10 cellular contexts compared by ENCODE assay signal in genomic region chr12:42235426-42235825, GRCh38. TPM values are rescaled to one million over a fixed set of nuclear protein-coding genes. Genes with fewer than 3 reads are reported as not detected.
DNase-seq lines count a peak whose midpoint lies in the region; ATAC-seq and TF ChIP-seq lines count a peak whose summit lies in the region.
"Had no signal": no experiment of that assay in that cellular context is flagged by ENCODE, and none has a peak within 500 bp of the region (broad histone marks: within the 10 kb centered on the region; RNA-seq: fewer than 3 reads in every experiment).

No MANE protein-coding gene starts in this region.

- no peak for TF ChIP-seq CTCF in activated CD8-positive, alpha-beta T cell treated with anti-CD3 and anti-CD28 coated beads for 36 hours (IDR thresholded peaks at IDR 0.05)
- TF ChIP-seq CTCF in chondrocyte (IDR thresholded peaks at IDR 0.05) (no peak), mesothelial cell of epicardium (IDR thresholded peaks at IDR 0.05; ENCODE audit: unreplicated experiment) (no peak), tibial nerve (IDR thresholded peaks at IDR 0.05) (no peak), GM13977 (IDR thresholded peaks at IDR 0.05; ENCODE audit: extremely low read depth, insufficient read depth, missing control alignments) (no peak)

- H3K27ac ChIP-seq in tibial nerve: peak overlapping the region; percentile 23 to 95 (median 75)

- H3K36me3 Mint-ChIP-seq in activated CD8-positive, alpha-beta T cell treated with anti-CD3 and anti-CD28 coated beads for 36 hours (ENCODE audit: low read depth): peaks cover 27% of the 10 kb centered on the region
- peaks cover 30% of the 10 kb centered on the region for H3K36me3 Mint-ChIP-seq in activated CD8-positive, alpha-beta T cell treated with anti-CD3 and anti-CD28 coated beads, Interleukin-2, amount 10 ng/mL, durations not matched to agents 7 days and 5 days (ENCODE audit: low read depth)
- H3K36me3 Mint-ChIP-seq in chondrocyte (ENCODE audit: low read depth) (peaks cover 1% of the 10 kb centered on the region), mesothelial cell of epicardium (peaks cover 11% of the 10 kb centered on the region)

- no peaks in the 10 kb centered on the region for H3K36me3 ChIP-seq in tibial nerve
- H3K36me3 ChIP-seq: left lung had no signal

- POLR2A ChIA-PET in activated CD8-positive, alpha-beta T cell treated with anti-CD3 and anti-CD28 coated beads for 36 hours (lab: Charles Lee): interaction anchor here (1.2 to 1.3 kb wide), 2 partner anchors 16 to 90 kb away, joined by 3 to 4 read pairs; partner anchors contain the start of genes PPHLN1 and ZCRB1
- POLR2A ChIA-PET in activated CD8-positive, alpha-beta T cell treated with anti-CD3 and anti-CD28 coated beads, Interleukin-2, amount 10 ng/mL, durations not matched to agents 7 days and 5 days (lab: Charles Lee): interaction anchor here (0.6 kb wide), 1 partner anchor 105 kb away, joined by 3 read pairs; no protein-coding TSS in a partner anchor

- no peaks in the 10 kb centered on the region for H3K27me3 ChIP-seq in tibial nerve
- H3K27me3 ChIP-seq: left lung had no signal

- no peak for TF ChIP-seq EP300 in tibial nerve (IDR thresholded peaks at IDR 0.05)

- intact Hi-C loops in activated CD8-positive, alpha-beta T cell treated with anti-CD3 and anti-CD28 coated beads for 36 hours (cut with micrococcal nuclease): loop anchor here (5.0 kb wide), 2 partner anchors 92 to 93 kb away; partner anchors contain the start of genes GXYLT1, PPHLN1 and ZCRB1

- no peaks in the 10 kb centered on the region for H3K9me3 Mint-ChIP-seq in activated CD8-positive, alpha-beta T cell treated with anti-CD3 and anti-CD28 coated beads for 36 hours
- H3K9me3 Mint-ChIP-seq in activated CD8-positive, alpha-beta T cell treated with anti-CD3 and anti-CD28 coated beads, Interleukin-2, amount 10 ng/mL, durations not matched to agents 7 days and 5 days (ENCODE audit: insufficient read depth): no peaks in the 10 kb centered on the region
- no peaks in the 10 kb centered on the region for H3K9me3 Mint-ChIP-seq in chondrocyte (ENCODE audit: low read depth)
- no peaks in the 10 kb centered on the region for H3K9me3 Mint-ChIP-seq in mesothelial cell of epicardium

- H3K27me3 Mint-ChIP-seq in activated CD8-positive, alpha-beta T cell treated with anti-CD3 and anti-CD28 coated beads for 36 hours: no peaks in the 10 kb centered on the region
- no peaks in the 10 kb centered on the region for H3K27me3 Mint-ChIP-seq in activated CD8-positive, alpha-beta T cell treated with anti-CD3 and anti-CD28 coated beads, Interleukin-2, amount 10 ng/mL, durations not matched to agents 7 days and 5 days (ENCODE audit: low read depth)
- H3K27me3 Mint-ChIP-seq in chondrocyte (ENCODE audit: low read depth) (no peaks in the 10 kb centered on the region), mesothelial cell of epicardium (ENCODE audit: low read depth) (no peaks in the 10 kb centered on the region)

- no peak for ATAC-seq in activated CD8-positive, alpha-beta T cell treated with anti-CD3 and anti-CD28 coated beads for 36 hours
- no peak for ATAC-seq in activated CD8-positive, alpha-beta T cell treated with anti-CD3 and anti-CD28 coated beads, Interleukin-2, amount 10 ng/mL, durations not matched to agents 7 days and 5 days
- no peak for ATAC-seq in GM21737 (IDR thresholded peaks at IDR 0.05; ENCODE audit: unreplicated experiment)
- ATAC-seq: HCT116, left lung had no signal

- peak overlapping the region; percentile 45 for H3K4me3 Mint-ChIP-seq in activated CD8-positive, alpha-beta T cell treated with anti-CD3 and anti-CD28 coated beads for 36 hours
- H3K4me3 Mint-ChIP-seq in activated CD8-positive, alpha-beta T cell treated with anti-CD3 and anti-CD28 coated beads, Interleukin-2, amount 10 ng/mL, durations not matched to agents 7 days and 5 days: no peak overlapping the region
- H3K4me3 Mint-ChIP-seq in chondrocyte (ENCODE audit: unreplicated experiment) (peak overlapping the region; percentile 65), mesothelial cell of epicardium (peak overlapping the region; percentile 62)

- 0 to 3% methylated on average over 1 of the region's 1 CpG for WGBS in tibial nerve, 2 donors

- CTCF ChIA-PET in activated CD8-positive, alpha-beta T cell treated with anti-CD3 and anti-CD28 coated beads for 36 hours (lab: Charles Lee): interaction anchor here (1.0 kb wide), 1 partner anchor 110 kb away, joined by 3 read pairs; no protein-coding TSS in a partner anchor
- CTCF ChIA-PET in activated CD8-positive, alpha-beta T cell treated with anti-CD3 and anti-CD28 coated beads, Interleukin-2, amount 10 ng/mL, durations not matched to agents 7 days and 5 days (lab: Charles Lee): interaction anchor here (1.2 kb wide), 1 partner anchor 128 kb away, joined by 3 read pairs; no protein-coding TSS in a partner anchor

- peak overlapping the region; percentile 40 for H3K27ac Mint-ChIP-seq in activated CD8-positive, alpha-beta T cell treated with anti-CD3 and anti-CD28 coated beads for 36 hours
- H3K27ac Mint-ChIP-seq in activated CD8-positive, alpha-beta T cell treated with anti-CD3 and anti-CD28 coated beads, Interleukin-2, amount 10 ng/mL, durations not matched to agents 7 days and 5 days: no peak overlapping the region
- H3K27ac Mint-ChIP-seq in chondrocyte (ENCODE audit: unreplicated experiment): peak overlapping the region; percentile 88
- H3K27ac Mint-ChIP-seq in mesothelial cell of epicardium: peak overlapping the region; percentile 11

- TF ChIP-seq POLR2A in tibial nerve (IDR thresholded peaks at IDR 0.05): no peak

- H3K9me3 ChIP-seq in tibial nerve: no peaks in the 10 kb centered on the region
- H3K9me3 ChIP-seq: left lung had no signal

- peak overlapping the region in 1 of 4 donors; percentile 11 for H3K4me3 ChIP-seq in tibial nerve
- H3K4me3 ChIP-seq: left lung had no signal

- peaks cover 52% of the 10 kb centered on the region for H3K4me1 Mint-ChIP-seq in activated CD8-positive, alpha-beta T cell treated with anti-CD3 and anti-CD28 coated beads for 36 hours (ENCODE audit: low read depth)
- peaks cover 34% of the 10 kb centered on the region for H3K4me1 Mint-ChIP-seq in activated CD8-positive, alpha-beta T cell treated with anti-CD3 and anti-CD28 coated beads, Interleukin-2, amount 10 ng/mL, durations not matched to agents 7 days and 5 days (ENCODE audit: low read depth)
- H3K4me1 Mint-ChIP-seq in chondrocyte (ENCODE audit: low read depth) (peaks cover 37% of the 10 kb centered on the region), mesothelial cell of epicardium (peaks cover 39% of the 10 kb centered on the region)

- in situ Hi-C loops in GM13977 (cut with MboI; ENCODE audit: low pct_unique_long_range_greater_than_20kb, low sequenced_read_pairs, unreplicated experiment): no loop called here

- DNase-seq in activated CD8-positive, alpha-beta T cell treated with anti-CD3 and anti-CD28 coated beads for 36 hours: no peak
- DNase-seq in activated CD8-positive, alpha-beta T cell treated with anti-CD3 and anti-CD28 coated beads, Interleukin-2, amount 10 ng/mL, durations not matched to agents 7 days and 5 days: no peak
- DNase-seq in chondrocyte (ENCODE audit: low spot score) (no peak), mesothelial cell of epicardium (ENCODE audit: low spot score in 2 of 2, unreplicated experiment in 2 of 2) (no peak), tibial nerve (ENCODE audit: low spot score in 2 of 2) (peak in 1 of 2 donors; percentile 66), GM13977 (ENCODE audit: low spot score) (no peak)
- no peak for DNase-seq in stimulated activated naive CD4-positive, alpha-beta T cell (lab: John Stamatoyannopoulos, UW)
- DNase-seq: left lung had no signal

- peaks cover 0 to 56% (median 6%) of the 10 kb centered on the region in 4 donors for H3K4me1 ChIP-seq in tibial nerve

RNA-seq across cellular contexts. Expression of gene YAF2, which starts 2.6 kb away (rescaled TPM):
- total RNA-seq in activated CD8-positive, alpha-beta T cell treated with anti-CD3 and anti-CD28 coated beads for 36 hours: 10 to 100 TPM; 39.4 to 40.8 TPM
- total RNA-seq in activated CD8-positive, alpha-beta T cell treated with anti-CD3 and anti-CD28 coated beads, Interleukin-2, amount 10 ng/mL, durations not matched to agents 7 days and 5 days: 10 to 100 TPM; 31.1 to 32.9 TPM
- total RNA-seq in chondrocyte: 31.2 to 35.4 TPM (median 32.2 TPM) in 3 replicates
- 52.2 to 59.4 TPM (median 56.4 TPM) in 3 replicates for total RNA-seq in mesothelial cell of epicardium
- total RNA-seq in tibial nerve: 10 to 100 TPM; 25.7 to 66.0 (median 38.7) TPM
